Comparison of ENCODE assay signal across 23 cellular contexts in the genomic region with DNA sequence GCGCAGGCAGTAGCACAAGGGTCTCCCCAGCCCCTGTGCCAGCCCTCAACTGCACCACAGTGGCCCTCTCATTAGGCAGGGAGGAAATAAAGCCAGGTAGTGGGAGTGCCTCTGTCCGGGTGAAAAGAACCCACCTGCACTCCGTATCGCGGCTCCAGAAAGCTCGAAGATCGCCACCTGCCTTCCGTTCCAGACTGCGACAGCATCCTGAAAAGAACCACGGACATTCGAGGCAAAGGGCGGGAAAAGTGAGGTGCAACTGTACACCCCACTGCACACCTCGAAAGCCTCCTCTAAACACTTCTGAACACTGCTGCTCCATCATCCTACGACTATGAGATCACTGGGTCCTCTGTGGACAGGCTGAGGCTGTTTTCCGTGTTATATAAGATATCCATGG. TPM values are rescaled to one million over a fixed set of nuclear protein-coding genes. Genes with fewer than 3 reads are reported as not detected.
DNase-seq lines count a peak whose midpoint lies in the region; ATAC-seq, FAIRE-seq and TF ChIP-seq lines count a peak whose summit lies in the region.
"Had no signal": no experiment of that assay in that cellular context is flagged by ENCODE, and none has a peak within 500 bp of the region (broad histone marks: within the 10 kb centered on the region; RNA-seq: fewer than 3 reads in every experiment).

No MANE protein-coding gene starts in this region.

- H3K36me3 Mint-ChIP-seq in Calu3 (ENCODE audit: insufficient read depth, unreplicated experiment), result peaks cover 18% of the 10 kb centered on the region

- no peaks in the 10 kb centered on the region for H3K27me3 ChIP-seq in BLaER1
- H3K27me3 ChIP-seq in H7 (ENCODE audit: control insufficient read depth, insufficient read depth, low read length), result no peaks in the 10 kb centered on the region
- H3K27me3 ChIP-seq in K562 (ENCODE audit: control insufficient read depth in 2 of 2, insufficient read depth in 2 of 2, low read length in 2 of 2), result no peaks in the 10 kb centered on the region
- no peaks in the 10 kb centered on the region for H3K27me3 ChIP-seq in foreskin keratinocyte
- H3K27me3 ChIP-seq: MG63 had no signal

- H3K4me1 Mint-ChIP-seq in Calu3 (ENCODE audit: low read depth, unreplicated experiment), result no peaks in the 10 kb centered on the region

- H3K4me3 Mint-ChIP-seq in Calu3 (ENCODE audit: low read depth, unreplicated experiment), result no peak overlapping the region

- peaks cover 92% of the 10 kb centered on the region for H3K36me3 ChIP-seq in BLaER1
- H3K36me3 ChIP-seq in H7 (replicated peaks; ENCODE audit: control insufficient read depth, insufficient read depth, low read length), result peaks cover 4% of the 10 kb centered on the region
- no peaks in the 10 kb centered on the region for H3K36me3 ChIP-seq in K562 (ENCODE audit: control insufficient read depth, insufficient read depth, low read length)

- DNase-seq in H7 (peak; percentile 71), K562 (ENCODE audit: extremely low read depth in 1 of 4, low spot score in 3 of 4) (no peak), foreskin keratinocyte (no peak), Calu3 (no peak), NCI-H2171 treated with DMSO at 0.1 percent for 48 hours (lab: John Stamatoyannopoulos, UW) (no peak), globus pallidus (ENCODE audit: low spot score) (no peak)
- DNase-seq: DMS153, GM23248, KBM-7, MG63, NCI-H1105 treated with DMSO at 0.1 percent for 48 hours, NCI-H146, NCI-H1930, NCI-H69, SHP77 treated with DMSO at 0.1 percent for 48 hours, T-helper 1 cell had no signal

- H3K27ac ChIP-seq in BLaER1 (peak overlapping the region; percentile 40; the same call in 1 of the 2 replicates), K562 (ENCODE audit: extremely low read depth, low read depth, low read length) (no peak overlapping the region), foreskin keratinocyte (no peak overlapping the region)
- H3K27ac ChIP-seq: GM23248 had no signal

- H3K9me3 ChIP-seq in BLaER1, result peaks cover 10% of the 10 kb centered on the region
- no peaks in the 10 kb centered on the region for H3K9me3 ChIP-seq in K562 (replicated peaks; ENCODE audit: control insufficient read depth, insufficient read depth, low read depth, low read length)
- H3K9me3 ChIP-seq: MG63 had no signal

- H3K4me3 ChIP-seq in BLaER1, result no peak overlapping the region
- H3K4me3 ChIP-seq in H7 (ENCODE audit: insufficient read depth, low read depth, low read length), result no peak overlapping the region
- H3K4me3 ChIP-seq in K562, result no peak overlapping the region
- H3K4me3 ChIP-seq: GM23248, MG63 had no signal

- no peak for TF ChIP-seq RAD21 in K562 (CRISPR knock-in tag; conservative IDR thresholded peaks at IDR 0.05 in 1 of 2, IDR thresholded peaks at IDR 0.05 in 1 of 2)

- H2AFZ ChIP-seq in K562 (ENCODE audit: low read depth, low read length), result no peak overlapping the region
- H2AFZ ChIP-seq: GM23248 had no signal

- H3K9me1 ChIP-seq in K562 (ENCODE audit: control insufficient read depth, insufficient read depth, low read length), result no peaks in the 10 kb centered on the region

- TF ChIP-seq POLR2A in K562 (conservative IDR thresholded peaks at IDR 0.05), result no peak

- POLR2A ChIA-PET in K562 (lab: Yijun Ruan, JAX), result no interaction called here

- H3K4me1 ChIP-seq in BLaER1, result peaks cover 16% of the 10 kb centered on the region
- H3K4me1 ChIP-seq in K562 (replicated peaks in 1 of 2; ENCODE audit: control insufficient read depth in 2 of 2, insufficient read depth in 2 of 2, low read length in 2 of 2), result peaks cover 0 to 8% of the 10 kb centered on the region in 2 experiments; a peak in 1 of 5 replicates
- H3K4me1 ChIP-seq in foreskin keratinocyte, result no peaks in the 10 kb centered on the region

- no peak for TF ChIP-seq EP300 in K562 (IDR thresholded peaks at IDR 0.05; ENCODE audit: low read length)

- intact Hi-C loops in K562 (cut with micrococcal nuclease) (no loop called here), Calu3 (cut with micrococcal nuclease; ENCODE audit: unreplicated experiment) (no loop called here)

- in situ Hi-C loops in K562 (cut with MboI), result no loop called here

- H3K9me3 Mint-ChIP-seq in Calu3 (ENCODE audit: low read depth, unreplicated experiment), result no peaks in the 10 kb centered on the region

- CTCF ChIA-PET in K562 (lab: Yijun Ruan, JAX; ENCODE audit: low intra/inter-chr PET ratio), result no interaction called here
- CTCF ChIA-PET in Calu3 (lab: Charles Lee), result no interaction called here

- no peak overlapping the region for H3K27ac Mint-ChIP-seq in Calu3 (ENCODE audit: unreplicated experiment)

- ATAC-seq in K562, result no peak
- no peak for ATAC-seq in foreskin keratinocyte
- no peak for ATAC-seq in HG02763 (IDR thresholded peaks at IDR 0.05; ENCODE audit: unreplicated experiment)
- ATAC-seq: Panc1 had no signal

- TF ChIP-seq CTCF in K562 (IDR thresholded peaks at IDR 0.05 in 2 of 3, conservative IDR thresholded peaks at IDR 0.05 in 1 of 3; ENCODE audit: insufficient read depth in 2 of 3, low read depth in 1 of 3, low read length in 3 of 3), result 0 out of 6 replicates have a peak, but pooled peaks of 2 of the 3 experiments have one; percentile 6 to 17
- TF ChIP-seq CTCF in foreskin keratinocyte (conservative IDR thresholded peaks at IDR 0.05), result peak; percentile 21
- TF ChIP-seq CTCF in Calu3 (IDR thresholded peaks at IDR 0.05; ENCODE audit: unreplicated experiment), result no peak

- no TSS peak for BruUV-seq in K562 (replicated peaks; lab: Mats Ljungman, UMichigan)
- no TSS peak for BruUV-seq in Calu3 (replicated peaks; lab: Mats Ljungman, UMichigan)

- WGBS in K562 (ENCODE audit: insufficient coverage, low coverage, missing lambda C conversion rate), result 68% methylated on average over 15 of the region's 15 CpGs

- no peaks in the 10 kb centered on the region for H3K27me3 Mint-ChIP-seq in Calu3 (ENCODE audit: unreplicated experiment)

- no peaks in the 10 kb centered on the region for H3K79me2 ChIP-seq in K562 (ENCODE audit: control insufficient read depth, insufficient read depth, low read length)

- H4K20me1 ChIP-seq in BLaER1 (no peaks in the 10 kb centered on the region), K562 (replicated peaks; ENCODE audit: control insufficient read depth, insufficient read depth, low read length) (no peaks in the 10 kb centered on the region)

- H3K9ac ChIP-seq in BLaER1, result no peak overlapping the region
- H3K9ac ChIP-seq in K562 (ENCODE audit: insufficient read depth in 1 of 2, low read depth in 2 of 2, low read length in 2 of 2), result no peak overlapping the region
- H3K9ac ChIP-seq: GM23248 had no signal

- no peak for FAIRE-seq in K562 (lab: Jason Lieb, UNC)
- FAIRE-seq: GM18507 had no signal

- H3K4me2 ChIP-seq in BLaER1, result peak overlapping the region; percentile 46
- no peak overlapping the region for H3K4me2 ChIP-seq in K562 (ENCODE audit: insufficient read depth, low read length)

RNA-seq across cellular contexts. Expression of a gene that starts 28.7 kb away (rescaled TPM):
- total RNA-seq in H7 (2014; rRNA removed; shearing (Covaris generic)), result 13.5 and 18.0 TPM in 2 replicates
- 27.4 and 63.8 TPM in 2 replicates for total RNA-seq in K562 (2011; cell fraction: chromatin; rRNA removed; ENCODE audit: low replicate concordance)
- 20.3 and 28.9 TPM in 2 replicates for total RNA-seq in K562 (2011; cell fraction: nucleolus; rRNA removed)
- 18.8 and 21.9 TPM in 2 replicates for total RNA-seq in K562 (2011; cell fraction: nucleoplasm; rRNA removed)
- total RNA-seq in K562 (2014; rRNA removed), result 3.4 and 4.8 TPM in 2 replicates
- 2.3 and 2.6 TPM in 2 replicates for total RNA-seq in K562 (2014; rRNA removed; fragmentation: Illumina TruSeq; extraction: Trizol)
- total RNA-seq in K562 (2015; rRNA removed; fragmentation: Illumina TruSeq; extraction: Trizol), result 3.4 and 4.4 TPM in 2 replicates
- total RNA-seq in K562 (2021), result 7.3 and 7.6 TPM in 2 replicates
- 3.5 and 3.9 TPM in 2 replicates for polyA plus RNA-seq in K562 (2011; rRNA removed)
- polyA plus RNA-seq in K562 (2011; cell fraction: cytosol; rRNA removed), result 3.6 and 4.0 TPM in 2 replicates
- polyA plus RNA-seq in K562 (2011; cell fraction: nucleus; rRNA removed), result 20.5 and 27.3 TPM in 2 replicates
- polyA plus RNA-seq in K562 (2012), result 5.5 and 9.5 TPM in 2 replicates
- polyA plus RNA-seq in K562 (2014; fragmentation: Illumina TruSeq; extraction: Trizol), result 4.0 and 4.8 TPM in 2 replicates
- under 1 TPM; 0.31 to 0.60 TPM for polyA plus RNA-seq in K562 (2014; fragmentation: Nextera tagmentation; extraction: Ambion mirVana)
- 3.2 and 3.6 TPM in 2 replicates for polyA plus RNA-seq in K562 (2014; rRNA removed)
- 3.3 and 5.5 TPM in 2 replicates for polyA minus RNA-seq in K562 (2011; rRNA and poly(A)+ RNA removed)
- polyA minus RNA-seq in K562 (2011; cell fraction: cytosol; rRNA and poly(A)+ RNA removed), result 2.7 and 3.0 TPM in 2 replicates
- 20.4 and 23.3 TPM in 2 replicates for polyA minus RNA-seq in K562 (2011; cell fraction: nucleus; rRNA and poly(A)+ RNA removed)
- 8.1 and 8.4 TPM in 2 replicates for total RNA-seq in foreskin keratinocyte
- 4.1 and 4.7 TPM in 2 replicates for polyA plus RNA-seq in foreskin keratinocyte
- total RNA-seq in Calu3 (2022), result 29.2 and 29.8 TPM in 2 replicates

RNA-seq across cellular contexts. Expression of a gene that starts 29.0 kb away (rescaled TPM):
- total RNA-seq in H7 (2014; rRNA removed; shearing (Covaris generic)), result 9.9 and 15.1 TPM in 2 replicates
- total RNA-seq in K562 (2011; cell fraction: chromatin; rRNA removed; ENCODE audit: low replicate concordance), result 34.5 and 80.0 TPM in 2 replicates
- 40.7 and 44.9 TPM in 2 replicates for total RNA-seq in K562 (2011; cell fraction: nucleolus; rRNA removed)
- 35.1 and 37.2 TPM in 2 replicates for total RNA-seq in K562 (2011; cell fraction: nucleoplasm; rRNA removed)
- total RNA-seq in K562 (2014; rRNA removed) (5.1 and 8.9 TPM in 2 replicates), K562 (2014; rRNA removed; fragmentation: Illumina TruSeq; extraction: Trizol) (6.5 and 7.5 TPM in 2 replicates), K562 (2015; rRNA removed; fragmentation: Illumina TruSeq; extraction: Trizol) (7.7 and 8.3 TPM in 2 replicates), K562 (2021) (19.0 and 20.8 TPM in 2 replicates), foreskin keratinocyte (9.8 and 10.4 TPM in 2 replicates), Calu3 (2022) (29.7 and 33.1 TPM in 2 replicates)
- polyA plus RNA-seq in K562 (2011; rRNA removed) (7.2 and 9.7 TPM in 2 replicates), K562 (2014; fragmentation: Illumina TruSeq; extraction: Trizol) (14.4 and 15.7 TPM in 2 replicates), K562 (2014; fragmentation: Nextera tagmentation; extraction: Ambion mirVana) (under 1 TPM; 0.52 to 0.62 TPM), K562 (2014; rRNA removed) (12.1 and 14.9 TPM in 2 replicates), foreskin keratinocyte (1.9 and 2.4 TPM in 2 replicates)
- 7.6 and 8.1 TPM in 2 replicates for polyA plus RNA-seq in K562 (2011; cell fraction: cytosol; rRNA removed)
- 17.8 and 29.3 TPM in 2 replicates for polyA plus RNA-seq in K562 (2011; cell fraction: nucleus; rRNA removed)
- polyA plus RNA-seq in K562 (2012), result 10.1 and 13.6 TPM in 2 replicates
- 9.1 and 9.5 TPM in 2 replicates for polyA minus RNA-seq in K562 (2011; rRNA and poly(A)+ RNA removed)
- polyA minus RNA-seq in K562 (2011; cell fraction: cytosol; rRNA and poly(A)+ RNA removed), result 6.1 and 11.0 TPM in 2 replicates
- polyA minus RNA-seq in K562 (2011; cell fraction: nucleus; rRNA and poly(A)+ RNA removed), result 9.7 and 10.2 TPM in 2 replicates

RNA-seq across cellular contexts. Expression of a gene that starts 49.7 kb away (rescaled TPM):
- 0.42 TPM in 1 of 2 replicates, not detected in the other for total RNA-seq in H7 (2014; rRNA removed; shearing (Covaris generic))
- not detected in 2 replicates for total RNA-seq in K562 (2011; cell fraction: chromatin; rRNA removed; ENCODE audit: low replicate concordance)
- total RNA-seq in K562 (2011; cell fraction: nucleolus; rRNA removed), result not detected in 2 replicates
- not detected in 2 replicates for total RNA-seq in K562 (2011; cell fraction: nucleoplasm; rRNA removed)
- total RNA-seq in K562 (2014; rRNA removed) (not detected in 2 replicates), K562 (2014; rRNA removed; fragmentation: Illumina TruSeq; extraction: Trizol) (not detected in 2 replicates), K562 (2015; rRNA removed; fragmentation: Illumina TruSeq; extraction: Trizol) (not detected in 2 replicates), K562 (2021) (0.18 TPM in 1 of 2 replicates, not detected in the other), foreskin keratinocyte (4.1 and 10.7 TPM in 2 replicates), Calu3 (2022) (not detected in 2 replicates)
- polyA plus RNA-seq in K562 (2011; rRNA removed) (not detected in 2 replicates), K562 (2014; fragmentation: Illumina TruSeq; extraction: Trizol) (not detected in 2 replicates), K562 (2014; fragmentation: Nextera tagmentation; extraction: Ambion mirVana) (under 1 TPM in 1 of 2 experiments, not detected in 1; 0.04 TPM), K562 (2014; rRNA removed) (not detected in 2 replicates), foreskin keratinocyte (4.8 and 12.2 TPM in 2 replicates)
- polyA plus RNA-seq in K562 (2011; cell fraction: cytosol; rRNA removed), result not detected in 2 replicates
- polyA plus RNA-seq in K562 (2011; cell fraction: nucleus; rRNA removed), result not detected in 2 replicates
- 0.09 and 0.29 TPM in 2 replicates for polyA plus RNA-seq in K562 (2012)
- not detected in 2 replicates for polyA minus RNA-seq in K562 (2011; rRNA and poly(A)+ RNA removed)
- polyA minus RNA-seq in K562 (2011; cell fraction: cytosol; rRNA and poly(A)+ RNA removed), result not detected in 2 replicates
- not detected in 2 replicates for polyA minus RNA-seq in K562 (2011; cell fraction: nucleus; rRNA and poly(A)+ RNA removed)
- total RNA-seq: A673, G401, NCI-H460 had no signal
